Comparison of ENCODE assay signal across 13 cellular contexts in the genomic region with DNA sequence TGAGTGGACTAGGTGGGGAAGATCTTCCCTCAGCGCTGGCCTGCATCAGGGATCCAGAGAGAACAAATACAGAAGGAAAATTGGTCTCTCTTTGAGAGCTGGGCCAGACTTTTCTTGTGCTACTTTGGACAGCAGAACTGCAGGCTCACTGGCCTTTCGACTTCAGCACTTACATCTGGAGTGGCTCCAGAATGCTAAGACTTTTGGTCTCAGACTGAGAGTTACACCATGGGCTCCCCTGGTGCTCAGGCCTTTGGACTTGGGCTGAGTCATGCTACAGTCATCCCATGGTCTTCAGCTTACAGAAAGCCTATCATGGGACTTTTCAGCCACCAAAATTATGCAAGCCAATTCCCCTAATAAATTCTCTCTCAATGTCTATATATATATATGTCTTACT. TPM values are rescaled to one million over a fixed set of nuclear protein-coding genes. Genes with fewer than 3 reads are reported as not detected.
DNase-seq lines count a peak whose midpoint lies in the region; ATAC-seq, FAIRE-seq and TF ChIP-seq lines count a peak whose summit lies in the region.
"Had no signal": no experiment of that assay in that cellular context is flagged by ENCODE, and none has a peak within 500 bp of the region (broad histone marks: within the 10 kb centered on the region; RNA-seq: fewer than 3 reads in every experiment).

No MANE protein-coding gene starts in this region.

- no peak overlapping the region for H3K4me3 Mint-ChIP-seq in astrocyte (ENCODE audit: unreplicated experiment)
- no peak overlapping the region for H3K4me3 Mint-ChIP-seq in T-helper 17 cell
- H3K4me3 Mint-ChIP-seq: activated T-helper 17 cell treated with anti-CD3 and anti-CD28 coated beads, Interleukin-2, amount 50 U/mL, for 72 hours; naive B cell; T-helper 2 cell treated with Interferon-gamma antibody and Interleukin-4, amounts not matched to agents 5 μg/mL and 100 μg/mL, for 36 hours had no signal

- H3K9ac ChIP-seq in IMR-90 (ENCODE audit: low read depth, low read length) (no peak overlapping the region), astrocyte (ENCODE audit: low read length) (no peak overlapping the region)

- CTCF ChIA-PET in IMR-90 (lab: Yijun Ruan, JAX): interaction anchor here (0.6 kb wide), 1 partner anchor 52 kb away, joined by 3 read pairs; no protein-coding TSS in a partner anchor

- H3K4me1 ChIP-seq in IMR-90 (ENCODE audit: control insufficient read depth, insufficient read depth, low read length) (no peaks in the 10 kb centered on the region), astrocyte (ENCODE audit: insufficient read depth, low read length) (no peaks in the 10 kb centered on the region), testis (no peaks in the 10 kb centered on the region)

- no peak overlapping the region for H2BK120ac ChIP-seq in IMR-90 (ENCODE audit: low read depth, low read length)

- H3K9me3 ChIP-seq in IMR-90 (ENCODE audit: control insufficient read depth, insufficient read depth, low read length) (no peaks in the 10 kb centered on the region), astrocyte (ENCODE audit: insufficient read depth, low read depth, low read length) (no peaks in the 10 kb centered on the region), testis (no peaks in the 10 kb centered on the region), T-helper 17 cell (ENCODE audit: control insufficient read depth, low read length, poor library complexity, severe bottlenecking) (no peaks in the 10 kb centered on the region)

- no peak overlapping the region for H2BK15ac ChIP-seq in IMR-90 (ENCODE audit: low read depth, low read length)

- intact Hi-C loops in IMR-90 (cut with micrococcal nuclease): no loop called here
- intact Hi-C loops in testis (cut with DNase I; ENCODE audit: low total_unique reads): no loop called here

- peaks cover 3% of the 10 kb centered on the region for H3K27me3 Mint-ChIP-seq in astrocyte (ENCODE audit: low read depth, unreplicated experiment)
- H3K27me3 Mint-ChIP-seq in T-helper 17 cell: peaks cover 46% of the 10 kb centered on the region

- H3K4ac ChIP-seq in IMR-90 (ENCODE audit: low read depth, low read length): no peak overlapping the region

- H3K4me3 ChIP-seq in AG10803 (ENCODE audit: low read length) (no peak overlapping the region), IMR-90 (ENCODE audit: insufficient read depth, low read depth, low read length) (no peak overlapping the region), astrocyte (ENCODE audit: insufficient read depth, low read depth, low read length) (no peak overlapping the region), testis (no peak overlapping the region)

- POLR2A ChIA-PET in IMR-90 (lab: Charles Lee; ENCODE audit: unreplicated experiment): no interaction called here

- H3K4me2 ChIP-seq in IMR-90 (ENCODE audit: low read depth, low read length) (no peak overlapping the region), astrocyte (ENCODE audit: low read length) (no peak overlapping the region)

- peak; percentile 97 for DNase-seq in AG10803 (ENCODE audit: low read depth)
- peak; percentile 69 for DNase-seq in IMR-90
- peak; percentile 39 for DNase-seq in astrocyte (ENCODE audit: low read depth)
- peak; percentile 87 for DNase-seq in left lobe of liver (ENCODE audit: low spot score)
- DNase-seq in testis: no peak
- DNase-seq in NCI-H1694 (lab: John Stamatoyannopoulos, UW): no peak
- DNase-seq in T-helper 17 cell: no peak
- DNase-seq: DMS 273 treated with DMSO at 0.1 percent for 48 hours, naive B cell, NCI-H1930 had no signal

- H2AFZ ChIP-seq in IMR-90 (replicated peaks; ENCODE audit: low read length, poor library complexity): no peak overlapping the region
- no peak overlapping the region for H2AFZ ChIP-seq in astrocyte (ENCODE audit: low read depth, low read length)

- H3K79me1 ChIP-seq in IMR-90 (ENCODE audit: low read depth in 1 of 2, low read length in 2 of 2): no peaks in the 10 kb centered on the region

- H3K27ac Mint-ChIP-seq in astrocyte (ENCODE audit: unreplicated experiment): no peak overlapping the region
- no peak overlapping the region for H3K27ac Mint-ChIP-seq in T-helper 17 cell
- H3K27ac Mint-ChIP-seq: activated T-helper 17 cell treated with anti-CD3 and anti-CD28 coated beads, Interleukin-2, amount 50 U/mL, for 72 hours; naive B cell; T-helper 2 cell treated with Interferon-gamma antibody and Interleukin-4, amounts not matched to agents 5 μg/mL and 100 μg/mL, for 36 hours had no signal

- no peak overlapping the region for H3K14ac ChIP-seq in IMR-90 (replicated peaks; ENCODE audit: low read depth, low read length)

- FAIRE-seq in astrocyte (lab: Jason Lieb, UNC): peak; percentile 88

- no peak overlapping the region for H4K8ac ChIP-seq in IMR-90 (ENCODE audit: low read depth in 2 of 2, low read length in 2 of 2)

- TF ChIP-seq CTCF in AG10803 (conservative IDR thresholded peaks at IDR 0.05; ENCODE audit: low read length): no peak
- no peak for TF ChIP-seq CTCF in IMR-90 (conservative IDR thresholded peaks at IDR 0.05; ENCODE audit: low read depth, low read length)
- TF ChIP-seq CTCF in astrocyte (IDR thresholded peaks at IDR 0.05; ENCODE audit: insufficient read depth, low read depth, low read length): no peak
- no peak for TF ChIP-seq CTCF in testis (IDR thresholded peaks at IDR 0.05)

- H3K79me2 ChIP-seq in astrocyte (ENCODE audit: insufficient read depth, low read length): no peaks in the 10 kb centered on the region

- ATAC-seq in IMR-90 (ENCODE audit: low read depth) (no peak; the same call in 1 of the 2 replicates), left lobe of liver (peak; percentile 98), T-helper 17 cell (no peak)
- ATAC-seq in activated CD4-positive, CD25-positive, alpha-beta regulatory T cell treated with anti-CD3 and anti-CD28 coated beads, Interleukin-2, amount 50 U/mL, for 24 hours: no peak
- ATAC-seq: activated T-helper 17 cell treated with anti-CD3 and anti-CD28 coated beads, Interleukin-2, amount 50 U/mL, for 72 hours had no signal

- H3K23ac ChIP-seq in IMR-90 (ENCODE audit: low read depth, low read length): no peak overlapping the region

- no peaks in the 10 kb centered on the region for H3K36me3 ChIP-seq in IMR-90 (ENCODE audit: control insufficient read depth, insufficient read depth, low read length)
- H3K36me3 ChIP-seq in astrocyte (ENCODE audit: insufficient read depth, low read length): no peaks in the 10 kb centered on the region
- no peaks in the 10 kb centered on the region for H3K36me3 ChIP-seq in testis (ENCODE audit: low read depth, missing control alignments)

- H3K9me3 Mint-ChIP-seq in astrocyte (ENCODE audit: unreplicated experiment): peaks cover 3% of the 10 kb centered on the region
- H3K9me3 Mint-ChIP-seq: T-helper 2 cell treated with Interferon-gamma antibody and Interleukin-4, amounts not matched to agents 5 μg/mL and 100 μg/mL, for 36 hours had no signal

- no peak for TF ChIP-seq RAD21 in IMR-90 (IDR thresholded peaks at IDR 0.05; ENCODE audit: low read length)

- TF ChIP-seq POLR2A in IMR-90 (IDR thresholded peaks at IDR 0.05; ENCODE audit: low read depth, low read length): no peak
- TF ChIP-seq POLR2A in testis (IDR thresholded peaks at IDR 0.05): no peak

- H4K20me1 ChIP-seq in IMR-90 (ENCODE audit: insufficient read depth, low read length) (no peaks in the 10 kb centered on the region), astrocyte (ENCODE audit: insufficient read depth, low read length) (no peaks in the 10 kb centered on the region)

- no peak overlapping the region for H3K56ac ChIP-seq in IMR-90 (ENCODE audit: extremely low read depth, insufficient read depth, low read length)

- BruUV-seq in IMR-90 (replicated peaks; lab: Mats Ljungman, UMichigan): no TSS peak

- H3K4me1 Mint-ChIP-seq in astrocyte (ENCODE audit: low read depth, unreplicated experiment): peaks cover 2% of the 10 kb centered on the region
- H3K4me1 Mint-ChIP-seq in T-helper 17 cell: no peaks in the 10 kb centered on the region
- H3K4me1 Mint-ChIP-seq: activated T-helper 17 cell treated with anti-CD3 and anti-CD28 coated beads, Interleukin-2, amount 50 U/mL, for 72 hours; naive B cell had no signal

- H3K36me3 Mint-ChIP-seq in astrocyte (ENCODE audit: low read depth, unreplicated experiment) (no peaks in the 10 kb centered on the region), T-helper 17 cell (ENCODE audit: low read depth) (peaks cover 2% of the 10 kb centered on the region)
- H3K36me3 Mint-ChIP-seq: naive B cell had no signal

- H3K27me3 ChIP-seq in IMR-90 (ENCODE audit: control insufficient read depth, insufficient read depth, low read length) (no peaks in the 10 kb centered on the region), astrocyte (ENCODE audit: insufficient read depth, low read length) (no peaks in the 10 kb centered on the region), testis (no peaks in the 10 kb centered on the region)

- in situ Hi-C loops in IMR-90 (cut with MboI; ENCODE audit: low sequenced_read_pairs): no loop called here

- H3K27ac ChIP-seq in IMR-90 (ENCODE audit: insufficient read depth, low read length) (no peak overlapping the region), astrocyte (ENCODE audit: low read depth, low read length) (no peak overlapping the region), testis (no peak overlapping the region)

- dilution Hi-C loops in IMR-90 (cut with HindIII; ENCODE audit: low sequenced_read_pairs, unreplicated experiment): no loop called here

- H3K18ac ChIP-seq in IMR-90 (ENCODE audit: low read depth, low read length): no peak overlapping the region

- whole genome bisulfite sequencing in IMR-90 (ENCODE audit: extremely low coverage in 2 of 2, insufficient read length in 1 of 2), 2 experiments: 0% methylated on average over 1 of the region's 2 CpGs; no CpG with 5 or more reads in 1 of the 2 experiments
- 82 to 83% methylated on average over 2 of the region's 2 CpGs for WGBS in testis, 2 donors

- H3K9me1 ChIP-seq in IMR-90 (ENCODE audit: insufficient read depth, low read length): no peaks in the 10 kb centered on the region

- no peak overlapping the region for H2AK9ac ChIP-seq in IMR-90 (replicated peaks; ENCODE audit: low read depth, low read length, poor library complexity)

- no peak overlapping the region for H2BK5ac ChIP-seq in IMR-90 (ENCODE audit: low read depth, low read length, poor library complexity, severe bottlenecking)

- no peak overlapping the region for H4K5ac ChIP-seq in IMR-90 (ENCODE audit: low read depth, low read length)

- H2BK20ac ChIP-seq in IMR-90 (ENCODE audit: low read depth, low read length): no peak overlapping the region

- H2AK5ac ChIP-seq in IMR-90 (ENCODE audit: low read depth, low read length): no peak overlapping the region

- H4K91ac ChIP-seq in IMR-90 (ENCODE audit: insufficient read depth, low read depth, low read length): no peak overlapping the region

TF ChIP-seq in IMR-90, 13 proteins besides CTCF, POLR2A, EP300 and RAD21 (continues in another document):
- peak; percentile 38; the same call in 1 of the 2 replicates for TF ChIP-seq CEBPB (IDR thresholded peaks at IDR 0.05; ENCODE audit: low read depth, low read length)
- TF ChIP-seq NFE2L2 (IDR thresholded peaks at IDR 0.05; ENCODE audit: low read depth, low read length): no peak

RNA-seq across cellular contexts. Expression of gene CD163, which starts 9.0 kb away (rescaled TPM):
- total RNA-seq in IMR-90 (2012; rRNA removed) (not detected in 2 replicates), astrocyte (not detected in 2 replicates), left lobe of liver (52.2 TPM), testis (10 to 100 TPM; 34.4 to 67.5 TPM), T-helper 17 cell (1 to 10 TPM in 1 of 2 donors, under 1 TPM in 1; 0.89 to 2.9 TPM)
- polyA plus RNA-seq in IMR-90 (2012; rRNA removed) (not detected in 2 replicates), testis (ENCODE audit: insufficient read depth, low read depth, low replicate concordance) (36.1 TPM)
- not detected in 2 replicates for polyA plus RNA-seq in IMR-90 (2012; cell fraction: cytosol; rRNA removed)
- not detected in 2 replicates for polyA plus RNA-seq in IMR-90 (2012; cell fraction: nucleus; rRNA removed; ENCODE audit: low replicate concordance)
- total RNA-seq: activated T-helper 17 cell treated with anti-CD3 and anti-CD28 coated beads, Interleukin-2, amount 50 U/mL, for 72 hours had no signal

Comparison
In these comparisons a context has a peak if more than half of its experiments do, and no peak if none do; other contexts are left out.
1. DNase-seq: peak in AG10803 (single experiment), IMR-90 (single experiment), astrocyte (single experiment) and left lobe of liver (single experiment); none in testis (single experiment), NCI-H1694 (single experiment) and T-helper 17 cell (0 of 3).
2. RNA of gene CD163, which starts 9.0 kb away (total RNA-seq): 34.4 to 67.5 TPM in testis and 52.2 TPM in left lobe of liver (single experiment); 0.89 to 2.9 TPM in T-helper 17 cell, not detected in astrocyte and not detected in IMR-90; every median in the first group is over 4 times any median in the second.